Comparison of ENCODE assay signal across 13 cellular contexts in the genomic region with DNA sequence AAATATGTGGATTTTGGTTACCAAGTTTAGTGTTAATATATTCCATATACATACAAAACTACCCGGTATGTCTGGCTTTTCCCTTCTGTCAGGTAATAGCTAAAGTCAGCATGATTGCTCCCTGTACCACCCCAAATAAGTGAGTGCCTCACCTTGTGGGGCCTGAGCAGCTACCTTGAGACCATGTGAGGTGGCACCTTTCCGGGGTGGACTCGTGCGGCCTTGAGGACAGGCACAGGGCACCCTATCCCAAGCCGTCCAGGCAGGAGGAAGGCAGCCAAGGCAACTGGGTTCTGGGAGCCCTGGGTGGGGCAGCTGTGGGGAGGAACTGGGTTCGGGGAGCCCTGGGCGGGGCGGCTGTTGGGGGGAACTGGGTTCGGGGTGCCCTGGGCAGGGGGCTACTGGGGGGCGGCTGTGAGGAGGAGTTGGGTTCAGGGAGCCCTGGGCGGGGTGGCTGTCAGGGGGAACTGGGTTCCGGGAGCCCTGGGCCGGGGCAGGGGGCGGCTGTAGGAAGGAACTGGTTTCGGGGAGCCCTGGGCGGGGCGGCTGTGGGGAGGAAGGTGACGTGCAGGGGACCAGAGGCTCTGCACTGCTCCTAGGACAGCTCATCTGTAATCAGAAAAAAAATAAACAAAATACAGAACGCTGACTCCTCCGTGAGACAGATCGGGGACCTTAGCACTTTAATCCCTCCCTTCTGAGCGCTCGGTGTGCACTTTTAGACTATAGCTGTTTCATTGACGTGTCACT.
DNase-seq lines count a peak whose midpoint lies in the region; ATAC-seq, FAIRE-seq and TF ChIP-seq lines count a peak whose summit lies in the region.
"Had no signal": no experiment of that assay in that cellular context is flagged by ENCODE, and none has a peak within 500 bp of the region (broad histone marks: within the 10 kb centered on the region; RNA-seq: fewer than 3 reads in every experiment).

No MANE protein-coding gene starts in this region.

- H3K36me3 Mint-ChIP-seq in astrocyte (ENCODE audit: low read depth, unreplicated experiment): peaks cover 3% of the 10 kb centered on the region

- H3K4me2 ChIP-seq in astrocyte (ENCODE audit: low read length): no peak overlapping the region

- H3K36me3 ChIP-seq in astrocyte (ENCODE audit: insufficient read depth, low read length) (peaks cover 2% of the 10 kb centered on the region), gastroesophageal sphincter (peaks cover 4 to 55% of the 10 kb centered on the region in 2 donors)
- H3K36me3 ChIP-seq: breast epithelium had no signal

- H3K9me3 ChIP-seq in astrocyte (ENCODE audit: insufficient read depth, low read depth, low read length) (no peaks in the 10 kb centered on the region), gastroesophageal sphincter (no peaks in the 10 kb centered on the region)
- H3K9me3 ChIP-seq: breast epithelium had no signal

- H3K4me3 Mint-ChIP-seq in astrocyte (ENCODE audit: unreplicated experiment): no peak overlapping the region

- peaks cover 3% of the 10 kb centered on the region for H4K20me1 ChIP-seq in astrocyte (ENCODE audit: insufficient read depth, low read length)

- no peaks in the 10 kb centered on the region for H3K79me2 ChIP-seq in astrocyte (ENCODE audit: insufficient read depth, low read length)

- 60 to 75% methylated on average over 4 to 7 of the region's 24 CpGs for WGBS in gastroesophageal sphincter (ENCODE audit: low coverage in 1 of 2), 2 donors

- H3K4me1 ChIP-seq in astrocyte (ENCODE audit: insufficient read depth, low read length) (peaks cover 28% of the 10 kb centered on the region), gastroesophageal sphincter (peaks cover 0 to 22% (median 6%) of the 10 kb centered on the region in 3 donors)
- H3K4me1 ChIP-seq: breast epithelium had no signal

- H3K27ac ChIP-seq in VCaP (peak overlapping the region; percentile 71), astrocyte (ENCODE audit: low read depth, low read length) (no peak overlapping the region), gastroesophageal sphincter (peak overlapping the region in 1 of 4 donors; percentile 46)
- H3K27ac ChIP-seq: breast epithelium, GM23248 had no signal

- no peaks in the 10 kb centered on the region for H3K9me3 Mint-ChIP-seq in astrocyte (ENCODE audit: unreplicated experiment)

- peaks cover 4% of the 10 kb centered on the region for H3K27me3 ChIP-seq in astrocyte (ENCODE audit: insufficient read depth, low read length)
- H3K27me3 ChIP-seq in gastroesophageal sphincter: no peaks in the 10 kb centered on the region
- H3K27me3 ChIP-seq: breast epithelium had no signal

- H3K4me3 ChIP-seq in astrocyte (ENCODE audit: insufficient read depth, low read depth, low read length) (no peak overlapping the region), gastroesophageal sphincter (no peak overlapping the region)
- H3K4me3 ChIP-seq: breast epithelium, GM23248 had no signal

- H3K27ac Mint-ChIP-seq in astrocyte (ENCODE audit: unreplicated experiment): peak overlapping the region; percentile 18

- DNase-seq in activated CD4-positive, CD25-positive, alpha-beta regulatory T cell (lab: John Stamatoyannopoulos, UW): peak in 3 of 4 experiments; percentile 14 to 67 (median 38)
- no peak for DNase-seq in activated CD4-positive, CD25-positive, alpha-beta regulatory T cell treated with anti-CD3 and anti-CD28 coated beads, Interleukin-2, amount 50 U/mL, for 72 hours
- no peak for DNase-seq in astrocyte (ENCODE audit: low read depth)
- peak; percentile 46 for DNase-seq in stimulated activated CD4-positive, alpha-beta T cell treated with anti-CD3 and anti-CD28 coated beads, Interleukin-4, amount 100 ng/mL, for 24 hours
- DNase-seq in NCI-H2171 treated with DMSO at 0.1 percent for 48 hours (lab: John Stamatoyannopoulos, UW): no peak
- DNase-seq: GM23248, NCI-H510A treated with DMSO at 0.1 percent for 48 hours, T1000 had no signal

- FAIRE-seq in astrocyte (lab: Jason Lieb, UNC): no peak
- FAIRE-seq: A204.1 had no signal

- no peak for TF ChIP-seq POLR2A in gastroesophageal sphincter (IDR thresholded peaks at IDR 0.05)

- no peak for TF ChIP-seq EP300 in gastroesophageal sphincter (IDR thresholded peaks at IDR 0.05)

- H3K4me1 Mint-ChIP-seq in astrocyte (ENCODE audit: low read depth, unreplicated experiment): peaks cover 48% of the 10 kb centered on the region

- TF ChIP-seq CTCF in VCaP (conservative IDR thresholded peaks at IDR 0.05): no peak
- TF ChIP-seq CTCF in astrocyte (IDR thresholded peaks at IDR 0.05; ENCODE audit: insufficient read depth, low read depth, low read length): no peak
- no peak for TF ChIP-seq CTCF in gastroesophageal sphincter (IDR thresholded peaks at IDR 0.05)

- H3K9ac ChIP-seq in astrocyte (ENCODE audit: low read length): no peak overlapping the region
- H3K9ac ChIP-seq: GM23248 had no signal

- H3K27me3 Mint-ChIP-seq in astrocyte (ENCODE audit: low read depth, unreplicated experiment): no peaks in the 10 kb centered on the region

- no peak overlapping the region for H2AFZ ChIP-seq in astrocyte (ENCODE audit: low read depth, low read length)
- H2AFZ ChIP-seq: GM23248 had no signal

- ATAC-seq in HG02870 (IDR thresholded peaks at IDR 0.05; ENCODE audit: unreplicated experiment) (no peak), gastroesophageal sphincter (no peak)

Comparison
In these comparisons a context has a peak if more than half of its experiments do, and no peak if none do; other contexts are left out.
1. DNase-seq: peak in activated CD4-positive, CD25-positive, alpha-beta regulatory T cell (3 of 4) and stimulated activated CD4-positive, alpha-beta T cell treated with anti-CD3 and anti-CD28 coated beads, Interleukin-4, amount 100 ng/mL, for 24 hours (single experiment); none in activated CD4-positive, CD25-positive, alpha-beta regulatory T cell treated with anti-CD3 and anti-CD28 coated beads, Interleukin-2, amount 50 U/mL, for 72 hours (single experiment), astrocyte (single experiment) and NCI-H2171 treated with DMSO at 0.1 percent for 48 hours (single experiment).